In the genomic region with DNA sequence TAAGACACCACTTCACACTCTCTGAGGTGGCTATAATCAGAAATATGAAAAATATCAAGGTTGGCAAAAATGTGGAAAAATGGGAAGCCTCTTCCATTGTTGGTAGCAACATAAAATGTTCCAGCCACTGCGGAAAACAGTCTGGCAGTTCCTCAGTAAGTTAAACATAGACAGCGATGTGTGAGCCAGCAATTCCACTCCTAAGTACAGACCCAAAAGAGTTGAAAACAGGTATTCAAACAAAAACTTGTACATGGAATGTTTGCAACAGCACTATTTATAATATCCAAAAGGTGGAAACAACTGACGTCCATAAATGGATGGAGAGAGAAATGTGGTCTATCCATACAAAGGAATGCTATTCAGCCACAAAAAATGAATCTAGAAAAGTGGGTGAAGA, we compare ENCODE assay signal across 10 cellular contexts. TPM values are rescaled to one million over a fixed set of nuclear protein-coding genes. Genes with fewer than 3 reads are reported as not detected.
"Had no signal": no experiment of that assay in that cellular context is flagged by ENCODE, and none has a peak within 500 bp of the region (broad histone marks: within the 10 kb centered on the region; RNA-seq: fewer than 3 reads in every experiment).

No MANE protein-coding gene starts in this region.

- FAIRE-seq: HepG2, HTR-8/SVneo, K562 had no signal

- DNase-seq: IMR-90, KBM-7, KG1 had no signal

- H3K36me3 Mint-ChIP-seq: IgD-negative memory B cell had no signal

- H3K27ac ChIP-seq: HL-60, KMS-11 had no signal

- H3K4me3 ChIP-seq: K562 had no signal

RNA-seq across cellular contexts. Expression of gene EEF1A2, which starts 14.3 kb away (rescaled TPM):
- polyA plus RNA-seq: IgD-negative memory B cell had no signal

RNA-seq across cellular contexts. Expression of gene PTK6, which starts 24.0 kb away (rescaled TPM):
- total RNA-seq: HepG2, HT1080, IMR-90, K562 had no signal
- polyA plus RNA-seq: IMR-90 had no signal

RNA-seq across cellular contexts. Expression of gene SRMS, which starts 34.3 kb away (rescaled TPM):
- total RNA-seq: HepG2, HT1080, IMR-90, K562 had no signal
- polyA plus RNA-seq: HepG2, IMR-90 had no signal

RNA-seq across cellular contexts. Expression of gene FNDC11, which starts 40.8 kb away (rescaled TPM):
- total RNA-seq: HepG2, HT1080 had no signal
